23 cellular contexts compared by ENCODE assay signal in genomic region chr15:28192772-28193171, GRCh38.
DNase-seq lines count a peak whose midpoint lies in the region; ATAC-seq, FAIRE-seq and TF ChIP-seq lines count a peak whose summit lies in the region.
"Had no signal": no experiment of that assay in that cellular context is flagged by ENCODE, and none has a peak within 500 bp of the region (broad histone marks: within the 10 kb centered on the region; RNA-seq: fewer than 3 reads in every experiment).

No MANE protein-coding gene starts in this region.

- H3K79me2 ChIP-seq in HepG2 (ENCODE audit: insufficient read depth, low read length): no peaks in the 10 kb centered on the region

- in situ Hi-C loops in HepG2 (cut with HindIII; ENCODE audit: extremely low pct_ligation_motif_present, low pct_unique_long_range_greater_than_20kb): no loop called here

- H3K36me3 Mint-ChIP-seq in neural crest cell (ENCODE audit: low read depth): peaks cover 22% of the 10 kb centered on the region

- TF ChIP-seq CTCF in HepG2 (CRISPR knock-in tag; IDR thresholded peaks at IDR 0.05): no peak
- TF ChIP-seq CTCF in right lobe of liver (IDR thresholded peaks at IDR 0.05): no peak
- TF ChIP-seq CTCF in neural crest cell (conservative IDR thresholded peaks at IDR 0.05): no peak

- ATAC-seq in HepG2 (no peak), right lobe of liver (no peak), GM19324 (IDR thresholded peaks at IDR 0.05; ENCODE audit: low FRiP score, unreplicated experiment) (no peak), HG03025 (IDR thresholded peaks at IDR 0.05; ENCODE audit: low FRiP score, unreplicated experiment) (no peak)

- TF ChIP-seq RAD21 in HepG2 (CRISPR knock-in tag; IDR thresholded peaks at IDR 0.05): no peak

- H3K27me3 Mint-ChIP-seq in neural crest cell (ENCODE audit: low read depth): no peaks in the 10 kb centered on the region

- H3K27ac Mint-ChIP-seq in neural crest cell (ENCODE audit: unreplicated experiment): peak overlapping the region; percentile 75
- H3K27ac Mint-ChIP-seq: CD14-positive monocyte had no signal

- TF ChIP-seq POLR2A in HepG2 (IDR thresholded peaks at IDR 0.05; ENCODE audit: insufficient read depth in 1 of 2, low read depth in 2 of 2, low read length in 2 of 2) (no peak), right lobe of liver (IDR thresholded peaks at IDR 0.05) (no peak)

- CTCF ChIA-PET in HepG2 (lab: Yijun Ruan, JAX; ENCODE audit: low intra/inter-chr PET ratio, low total read pairs): no interaction called here

- POLR2A ChIA-PET in HepG2 (lab: Yijun Ruan, JAX): no interaction called here

- no peak for TF ChIP-seq EP300 in HepG2 (IDR thresholded peaks at IDR 0.05; ENCODE audit: low read depth in 2 of 2, low read length in 2 of 2)
- TF ChIP-seq EP300 in HepG2 (CRISPR knock-in tag; IDR thresholded peaks at IDR 0.05; ENCODE audit: borderline replicate concordance): no peak

- no peak overlapping the region for H2AFZ ChIP-seq in HepG2 (ENCODE audit: low read length)

- peaks cover 15% of the 10 kb centered on the region for H3K4me1 Mint-ChIP-seq in neural crest cell
- H3K4me1 Mint-ChIP-seq: CD14-positive monocyte had no signal

- 100% methylated on average over 1 of the region's 1 CpG for WGBS in HepG2 (ENCODE audit: low lambda C conversion rate)
- WGBS in right lobe of liver (ENCODE audit: insufficient coverage, low coverage, low lambda C conversion rate, missing lambda C conversion rate): 60% methylated on average over 1 of the region's 1 CpG

- FAIRE-seq in HepG2 (lab: Jason Lieb, UNC): no peak

- H3K36me3 ChIP-seq in HepG2 (replicated peaks in 1 of 2; ENCODE audit: control insufficient read depth in 1 of 2, insufficient read depth in 2 of 2, low read length in 2 of 2) (peaks cover 2 to 31% of the 10 kb centered on the region in 2 experiments; a peak in 4 of 5 replicates), right lobe of liver (peaks cover 2 to 41% (median 10%) of the 10 kb centered on the region in 4 donors), endocrine pancreas (ENCODE audit: control insufficient read depth, insufficient read depth, low read length) (no peaks in the 10 kb centered on the region)

- H3K4me2 ChIP-seq in HepG2 (ENCODE audit: low read depth, low read length): no peak overlapping the region
- H3K4me2 ChIP-seq: KMS-11 had no signal

- DNase-seq in HepG2 (ENCODE audit: low spot score) (no peak), right lobe of liver (no peak), neural crest cell (ENCODE audit: low read depth, low spot score) (no peak), GDM1 (lab: John Stamatoyannopoulos, UW) (no peak)
- DNase-seq in activated CD8-positive, alpha-beta memory T cell treated with anti-CD3 and anti-CD28 coated beads, Interleukin-2, amount 50 U/mL, for 4 hours: no peak
- DNase-seq: DMS53; GF-D8; MV-4-11; NCI-H1105 treated with DMSO at 0.1 percent for 48 hours; NCI-H2029 treated with DMSO at 0.1 percent for 48 hours; NCI-H226; NCI-H510A treated with DMSO at 0.1 percent for 48 hours; NCI-H748 treated with DMSO at 0.1 percent for 48 hours; NK-92 treated with Interleukin-12 subunit alpha and Interleukin-12 subunit beta, amount 100 ng/mL, for 24 hours; SHP77 treated with DMSO at 0.1 percent for 48 hours had no signal

- intact Hi-C loops in HepG2 (cut with micrococcal nuclease; ENCODE audit: unreplicated experiment) (no loop called here), right lobe of liver (cut with DNase I) (no loop called here)

- H3K9me3 ChIP-seq in HepG2 (ENCODE audit: low read length) (no peaks in the 10 kb centered on the region), right lobe of liver (no peaks in the 10 kb centered on the region), endocrine pancreas (ENCODE audit: control insufficient read depth, low read length) (no peaks in the 10 kb centered on the region)
- H3K9me3 ChIP-seq: SK-N-SH had no signal

- no peak overlapping the region for H3K27ac ChIP-seq in HepG2 (ENCODE audit: extremely low read length, insufficient read depth, low read length)
- H3K27ac ChIP-seq in right lobe of liver: no peak overlapping the region
- H3K27ac ChIP-seq: HL-60, KMS-11, RWPE1 had no signal

- no peaks in the 10 kb centered on the region for H3K9me3 Mint-ChIP-seq in neural crest cell

- H3K4me3 Mint-ChIP-seq in neural crest cell: no peak overlapping the region
- H3K4me3 Mint-ChIP-seq: CD14-positive monocyte had no signal

- H3K4me1 ChIP-seq in HepG2 (ENCODE audit: insufficient read depth, low read length): no peaks in the 10 kb centered on the region
- H3K4me1 ChIP-seq in right lobe of liver: no peaks in the 10 kb centered on the region
- H3K4me1 ChIP-seq in endocrine pancreas (ENCODE audit: control insufficient read depth, insufficient read depth, low read length): no peaks in the 10 kb centered on the region

- no peak overlapping the region for H3K9ac ChIP-seq in HepG2 (ENCODE audit: insufficient read depth, low read depth, low read length)
- no peak overlapping the region for H3K9ac ChIP-seq in endocrine pancreas (ENCODE audit: control insufficient read depth, insufficient read depth, low read length)
- H3K9ac ChIP-seq: KMS-11, SK-N-SH had no signal

- no peaks in the 10 kb centered on the region for H4K20me1 ChIP-seq in HepG2 (ENCODE audit: insufficient read depth, low read length)

- H3K27me3 ChIP-seq in HepG2 (ENCODE audit: control insufficient read depth in 1 of 2, insufficient read depth in 2 of 2, low read length in 2 of 2) (no peaks in the 10 kb centered on the region), right lobe of liver (no peaks in the 10 kb centered on the region), endocrine pancreas (ENCODE audit: control insufficient read depth, insufficient read depth, low read length) (no peaks in the 10 kb centered on the region)

- H3K4me3 ChIP-seq in HepG2 (replicated peaks in 1 of 3; ENCODE audit: insufficient read depth in 1 of 3, low read depth in 2 of 3, low read length in 3 of 3) (no peak overlapping the region), right lobe of liver (no peak overlapping the region), endocrine pancreas (ENCODE audit: control insufficient read depth, insufficient read depth, low read length) (peak overlapping the region; percentile 63)

- no TSS peak for BruUV-seq in HepG2 (replicated peaks; lab: Mats Ljungman, UMichigan)

TF ChIP-seq in HepG2, 621 proteins besides CTCF, POLR2A, EP300 and RAD21:
- TF ChIP-seq MAFF (IDR thresholded peaks at IDR 0.05; ENCODE audit: low read depth, low read length): peak; percentile 54; the same call in 1 of the 2 replicates
- TF ChIP-seq KDM5A (IDR thresholded peaks at IDR 0.05; ENCODE audit: borderline replicate concordance, low read length): no peak
- no peak for TF ChIP-seq SP1 (IDR thresholded peaks at IDR 0.05)
- no peak for TF ChIP-seq SP1 (CRISPR knock-in tag; IDR thresholded peaks at IDR 0.05)
- TF ChIP-seq MAFK (conservative IDR thresholded peaks at IDR 0.05 in 1 of 2, IDR thresholded peaks at IDR 0.05 in 1 of 2; ENCODE audit: low read length in 2 of 2): peak in 1 of 2 experiments; percentile 46; a peak in 2 of 4 replicates
- no peak for TF ChIP-seq ZNF512 (CRISPR knock-in tag; IDR thresholded peaks at IDR 0.05)
- no peak for TF ChIP-seq ZNF552 (CRISPR knock-in tag; IDR thresholded peaks at IDR 0.05; ENCODE audit: borderline replicate concordance)
- no peak for TF ChIP-seq ZNF24 (IDR thresholded peaks at IDR 0.05)
- no peak for TF ChIP-seq ZNF674 (CRISPR knock-in tag; IDR thresholded peaks at IDR 0.05; ENCODE audit: low read depth)
- TF ChIP-seq, protein P1, sequence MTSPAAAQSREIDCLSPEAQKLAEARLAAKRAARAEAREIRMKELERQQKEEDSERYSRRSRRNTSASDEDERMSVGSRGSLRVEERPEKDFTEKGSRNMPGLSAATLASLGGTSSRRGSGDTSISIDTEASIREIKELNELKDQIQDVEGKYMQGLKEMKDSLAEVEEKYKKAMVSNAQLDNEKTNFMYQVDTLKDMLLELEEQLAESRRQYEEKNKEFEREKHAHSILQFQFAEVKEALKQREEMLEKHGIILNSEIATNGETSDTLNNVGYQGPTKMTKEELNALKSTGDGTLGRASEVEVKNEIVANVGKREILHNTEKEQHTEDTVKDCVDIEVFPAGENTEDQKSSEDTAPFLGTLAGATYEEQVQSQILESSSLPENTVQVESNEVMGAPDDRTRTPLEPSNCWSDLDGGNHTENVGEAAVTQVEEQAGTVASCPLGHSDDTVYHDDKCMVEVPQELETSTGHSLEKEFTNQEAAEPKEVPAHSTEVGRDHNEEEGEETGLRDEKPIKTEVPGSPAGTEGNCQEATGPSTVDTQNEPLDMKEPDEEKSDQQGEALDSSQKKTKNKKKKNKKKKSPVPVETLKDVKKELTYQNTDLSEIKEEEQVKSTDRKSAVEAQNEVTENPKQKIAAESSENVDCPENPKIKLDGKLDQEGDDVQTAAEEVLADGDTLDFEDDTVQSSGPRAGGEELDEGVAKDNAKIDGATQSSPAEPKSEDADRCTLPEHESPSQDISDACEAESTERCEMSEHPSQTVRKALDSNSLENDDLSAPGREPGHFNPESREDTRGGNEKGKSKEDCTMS (CRISPR knock-in tag; conservative IDR thresholded peaks at IDR 0.05): no peak
TF ChIP-seq in HepG2: peak in this region for 2.
